ENCODE assay signal across 18 cellular contexts in the genomic region with DNA sequence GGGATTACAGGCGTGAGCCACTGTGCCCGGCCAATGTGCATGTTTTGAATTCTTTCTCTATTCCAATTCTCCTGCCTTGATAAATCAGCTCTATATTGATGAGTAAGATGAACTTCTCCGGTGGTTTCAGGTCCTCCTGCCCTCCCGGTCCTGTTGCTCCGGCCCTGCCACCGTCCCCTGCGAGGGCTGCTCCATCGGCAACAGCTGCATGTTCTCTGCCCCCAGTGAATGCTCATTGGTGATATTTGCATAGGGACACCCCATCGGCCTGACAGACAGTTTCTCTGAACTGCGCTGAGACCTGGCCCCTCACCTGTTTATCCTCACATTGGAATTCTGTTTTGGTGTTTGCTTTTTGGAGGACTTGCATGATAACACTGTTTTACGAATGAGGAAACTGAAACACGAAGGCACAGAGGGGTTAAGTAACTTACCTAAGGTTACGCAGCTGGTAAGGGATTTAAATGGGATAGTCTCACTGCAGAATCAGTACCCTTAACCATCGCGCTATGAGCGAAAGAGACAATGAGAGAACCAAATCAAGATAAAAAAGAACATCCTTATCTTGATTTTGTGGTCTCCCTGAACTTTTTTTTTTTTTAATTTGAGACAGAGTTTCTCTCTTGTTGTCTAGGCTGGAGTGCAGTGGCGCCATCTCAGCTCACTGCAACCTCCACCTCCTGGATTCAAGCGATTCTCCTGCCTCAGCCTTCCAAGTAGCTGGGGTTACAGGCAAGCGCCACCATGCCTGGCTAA. TPM values are rescaled to one million over a fixed set of nuclear protein-coding genes. Genes with fewer than 3 reads are reported as not detected.
A peak's percentile ranks its signal among the peaks of the same experiment; 100 is the strongest.
DNase-seq lines count a peak whose midpoint lies in the region; ATAC-seq and TF ChIP-seq lines count a peak whose summit lies in the region.
"Had no signal": no experiment of that assay in that cellular context is flagged by ENCODE, and none has a peak within 500 bp of the region (broad histone marks: within the 10 kb centered on the region; RNA-seq: fewer than 3 reads in every experiment).

No MANE protein-coding gene starts in this region.

- H3K4me1 ChIP-seq in CD4-positive, alpha-beta memory T cell (ENCODE audit: insufficient read depth, low read length), result peaks cover 23% of the 10 kb centered on the region
- H3K4me1 ChIP-seq in upper lobe of left lung, result peaks cover 4 to 27% (median 9%) of the 10 kb centered on the region in 4 donors
- H3K4me1 ChIP-seq: vagina had no signal

- no peak overlapping the region for H3K4me3 ChIP-seq in CD4-positive, alpha-beta memory T cell (ENCODE audit: low read length in 2 of 2)
- no peak overlapping the region for H3K4me3 ChIP-seq in upper lobe of left lung
- H3K4me3 ChIP-seq: esophagus squamous epithelium, vagina had no signal

- intact Hi-C loops in activated CD8-positive, alpha-beta T cell treated with anti-CD3 and anti-CD28 coated beads for 36 hours (cut with micrococcal nuclease), result loop anchor here (5.0 kb wide), 1 partner anchor 241 kb away; no protein-coding TSS in a partner anchor
- intact Hi-C loops in CD4-positive, alpha-beta memory T cell (cut with micrococcal nuclease), result loop anchor here (1.0 to 2.0 kb wide), 4 partner anchors 225 to 579 kb away; a partner anchor contains a TSS

- peak overlapping the region; percentile 7 for H3K4me3 Mint-ChIP-seq in activated CD8-positive, alpha-beta T cell treated with anti-CD3 and anti-CD28 coated beads for 36 hours
- H3K4me3 Mint-ChIP-seq in activated CD8-positive, alpha-beta T cell treated with anti-CD3 and anti-CD28 coated beads, Interleukin-2, amount 10 ng/mL, durations not matched to agents 7 days and 5 days, result no peak overlapping the region
- peak overlapping the region; percentile 41 to 78 (median 70) for H3K4me3 Mint-ChIP-seq in CD4-positive, alpha-beta memory T cell
- peak overlapping the region; percentile 21 for H3K4me3 Mint-ChIP-seq in T-helper 17 cell
- peak overlapping the region; percentile 7 to 75 (median 53) for H3K4me3 Mint-ChIP-seq in naive thymus-derived CD8-positive, alpha-beta T cell
- H3K4me3 Mint-ChIP-seq: CD8-positive, alpha-beta T cell; central memory CD8-positive, alpha-beta T cell had no signal

- CTCF ChIA-PET in activated CD8-positive, alpha-beta T cell treated with anti-CD3 and anti-CD28 coated beads for 36 hours (lab: Charles Lee), result interaction anchor here (0.7 to 5.4 kb wide), 26 partner anchors 12 to 579 kb away, joined by 3 to 57 read pairs (median 5); a partner anchor contains a TSS
- CTCF ChIA-PET in activated CD8-positive, alpha-beta T cell treated with anti-CD3 and anti-CD28 coated beads, Interleukin-2, amount 10 ng/mL, durations not matched to agents 7 days and 5 days (lab: Charles Lee), result interaction anchor here (0.6 to 2.0 kb wide), 20 partner anchors 11 to 793 kb away, joined by 3 to 19 read pairs (median 4); a partner anchor contains a TSS
- CTCF ChIA-PET in CD4-positive, alpha-beta memory T cell (lab: Charles Lee; ENCODE audit: partially characterized antibody), result interaction anchor here (0.6 to 2.7 kb wide), 16 partner anchors 10 to 1139 kb away, joined by 3 to 21 read pairs (median 4); a partner anchor contains a TSS

- H3K27me3 Mint-ChIP-seq in activated CD8-positive, alpha-beta T cell treated with anti-CD3 and anti-CD28 coated beads for 36 hours, result no peaks in the 10 kb centered on the region
- H3K27me3 Mint-ChIP-seq in activated CD8-positive, alpha-beta T cell treated with anti-CD3 and anti-CD28 coated beads, Interleukin-2, amount 10 ng/mL, durations not matched to agents 7 days and 5 days (ENCODE audit: low read depth), result peaks cover 3% of the 10 kb centered on the region
- peaks cover 0 to 3% of the 10 kb centered on the region in 2 donors for H3K27me3 Mint-ChIP-seq in CD4-positive, alpha-beta memory T cell
- H3K27me3 Mint-ChIP-seq in T-helper 17 cell, result no peaks in the 10 kb centered on the region
- H3K27me3 Mint-ChIP-seq in naive thymus-derived CD8-positive, alpha-beta T cell, result no peaks in the 10 kb centered on the region
- H3K27me3 Mint-ChIP-seq: central memory CD8-positive, alpha-beta T cell had no signal

- H3K4me1 Mint-ChIP-seq in activated CD8-positive, alpha-beta T cell treated with anti-CD3 and anti-CD28 coated beads for 36 hours (ENCODE audit: low read depth), result peaks cover 16% of the 10 kb centered on the region
- H3K4me1 Mint-ChIP-seq in activated CD8-positive, alpha-beta T cell treated with anti-CD3 and anti-CD28 coated beads, Interleukin-2, amount 10 ng/mL, durations not matched to agents 7 days and 5 days (ENCODE audit: low read depth), result peaks cover 28% of the 10 kb centered on the region
- peaks cover 13 to 40% (median 27%) of the 10 kb centered on the region in 4 donors for H3K4me1 Mint-ChIP-seq in CD4-positive, alpha-beta memory T cell
- H3K4me1 Mint-ChIP-seq in T-helper 17 cell, result peaks cover 8% of the 10 kb centered on the region
- H3K4me1 Mint-ChIP-seq in naive thymus-derived CD8-positive, alpha-beta T cell, result peaks cover 11 to 35% (median 32%) of the 10 kb centered on the region in 4 donors

- no peak for TF ChIP-seq EP300 in upper lobe of left lung (IDR thresholded peaks at IDR 0.05)

- POLR2A ChIA-PET in activated CD8-positive, alpha-beta T cell treated with anti-CD3 and anti-CD28 coated beads for 36 hours (lab: Charles Lee), result interaction anchor here (1.1 kb wide), 1 partner anchor 239 kb away, joined by 3 read pairs; no protein-coding TSS in a partner anchor
- POLR2A ChIA-PET in activated CD8-positive, alpha-beta T cell treated with anti-CD3 and anti-CD28 coated beads, Interleukin-2, amount 10 ng/mL, durations not matched to agents 7 days and 5 days (lab: Charles Lee), result no interaction called here
- POLR2A ChIA-PET in CD4-positive, alpha-beta memory T cell (lab: Charles Lee; ENCODE audit: partially characterized antibody), result interaction anchor here (1.0 to 1.8 kb wide), 3 partner anchors 240 to 247 kb away, joined by 5 to 9 read pairs (median 5); a partner anchor contains a TSS
- POLR2A ChIA-PET in naive thymus-derived CD8-positive, alpha-beta T cell (lab: Charles Lee), result interaction anchor here (0.6 to 1.1 kb wide), 2 partner anchors 239 to 309 kb away, joined by 3 to 4 read pairs; no protein-coding TSS in a partner anchor

- H3K36me3 Mint-ChIP-seq in activated CD8-positive, alpha-beta T cell treated with anti-CD3 and anti-CD28 coated beads for 36 hours (ENCODE audit: low read depth), result peaks cover 1% of the 10 kb centered on the region
- H3K36me3 Mint-ChIP-seq in activated CD8-positive, alpha-beta T cell treated with anti-CD3 and anti-CD28 coated beads, Interleukin-2, amount 10 ng/mL, durations not matched to agents 7 days and 5 days (ENCODE audit: low read depth), result peaks cover 5% of the 10 kb centered on the region
- H3K36me3 Mint-ChIP-seq in CD4-positive, alpha-beta memory T cell, result peaks cover 5 to 10% of the 10 kb centered on the region in 2 donors
- no peaks in the 10 kb centered on the region for H3K36me3 Mint-ChIP-seq in T-helper 17 cell (ENCODE audit: low read depth)
- H3K36me3 Mint-ChIP-seq in naive thymus-derived CD8-positive, alpha-beta T cell, result peaks cover 0 to 6% (median 2%) of the 10 kb centered on the region in 3 donors

- no peak for DNase-seq in activated CD8-positive, alpha-beta T cell treated with anti-CD3 and anti-CD28 coated beads for 36 hours
- DNase-seq in activated CD8-positive, alpha-beta T cell treated with anti-CD3 and anti-CD28 coated beads, Interleukin-2, amount 10 ng/mL, durations not matched to agents 7 days and 5 days, result no peak
- DNase-seq in CD4-positive, alpha-beta memory T cell, result peak; percentile 43 to 58 (median 48)
- no peak for DNase-seq in T-helper 17 cell
- DNase-seq in naive thymus-derived CD8-positive, alpha-beta T cell, result peak in 3 of 10 donors; percentile 3 to 42 (median 35)
- DNase-seq in DMS79 treated with DMSO at 0.1 percent for 48 hours (lab: John Stamatoyannopoulos, UW), result no peak
- no peak for DNase-seq in upper lobe of left lung
- DNase-seq: activated effector memory CD4-positive, alpha-beta T cell treated with Interleukin-2 at 50 U/mL for 16 hours; esophagus squamous epithelium; left cardiac atrium; NCI-H510A had no signal

- no peak overlapping the region for H3K27ac ChIP-seq in CD4-positive, alpha-beta memory T cell (ENCODE audit: low read depth, low read length)
- H3K27ac ChIP-seq in upper lobe of left lung, result no peak overlapping the region
- H3K27ac ChIP-seq: esophagus squamous epithelium, neutrophil, RWPE1, vagina had no signal

- H3K9me3 ChIP-seq in CD4-positive, alpha-beta memory T cell (ENCODE audit: control insufficient read depth in 1 of 2, low read length in 2 of 2), result no peaks in the 10 kb centered on the region
- no peaks in the 10 kb centered on the region for H3K9me3 ChIP-seq in T-helper 17 cell (ENCODE audit: control insufficient read depth, low read length, poor library complexity, severe bottlenecking)
- no peaks in the 10 kb centered on the region for H3K9me3 ChIP-seq in upper lobe of left lung
- H3K9me3 ChIP-seq: esophagus squamous epithelium, neutrophil, vagina had no signal

- WGBS in upper lobe of left lung, 2 donors, result 62 to 66% methylated on average over 19 of the region's 19 CpGs

- no peak for TF ChIP-seq CTCF in activated CD8-positive, alpha-beta T cell treated with anti-CD3 and anti-CD28 coated beads for 36 hours (IDR thresholded peaks at IDR 0.05)
- TF ChIP-seq CTCF in upper lobe of left lung (IDR thresholded peaks at IDR 0.05), result no peak

- no peaks in the 10 kb centered on the region for H3K27me3 ChIP-seq in CD4-positive, alpha-beta memory T cell (ENCODE audit: insufficient read depth, low read length)
- no peaks in the 10 kb centered on the region for H3K27me3 ChIP-seq in upper lobe of left lung
- H3K27me3 ChIP-seq: neutrophil, vagina had no signal

- TF ChIP-seq POLR2A in upper lobe of left lung (IDR thresholded peaks at IDR 0.05), result no peak

- no peaks in the 10 kb centered on the region for H3K36me3 ChIP-seq in CD4-positive, alpha-beta memory T cell (ENCODE audit: insufficient read depth, low read length)
- no peaks in the 10 kb centered on the region for H3K36me3 ChIP-seq in upper lobe of left lung
- H3K36me3 ChIP-seq: esophagus squamous epithelium, neutrophil, vagina had no signal

- H3K9me3 Mint-ChIP-seq in activated CD8-positive, alpha-beta T cell treated with anti-CD3 and anti-CD28 coated beads for 36 hours, result peaks cover 13% of the 10 kb centered on the region
- H3K9me3 Mint-ChIP-seq in activated CD8-positive, alpha-beta T cell treated with anti-CD3 and anti-CD28 coated beads, Interleukin-2, amount 10 ng/mL, durations not matched to agents 7 days and 5 days (ENCODE audit: insufficient read depth), result peaks cover 13% of the 10 kb centered on the region
- peaks cover 0 to 17% (median 7%) of the 10 kb centered on the region in 8 donors for H3K9me3 Mint-ChIP-seq in CD4-positive, alpha-beta memory T cell
- peaks cover 0 to 20% (median 9%) of the 10 kb centered on the region in 9 donors for H3K9me3 Mint-ChIP-seq in naive thymus-derived CD8-positive, alpha-beta T cell

- H3K27ac Mint-ChIP-seq in activated CD8-positive, alpha-beta T cell treated with anti-CD3 and anti-CD28 coated beads for 36 hours, result no peak overlapping the region
- no peak overlapping the region for H3K27ac Mint-ChIP-seq in activated CD8-positive, alpha-beta T cell treated with anti-CD3 and anti-CD28 coated beads, Interleukin-2, amount 10 ng/mL, durations not matched to agents 7 days and 5 days
- peak overlapping the region in 6 of 7 donors; percentile 53 to 83 (median 69) for H3K27ac Mint-ChIP-seq in CD4-positive, alpha-beta memory T cell
- H3K27ac Mint-ChIP-seq in T-helper 17 cell, result peak overlapping the region; percentile 0
- H3K27ac Mint-ChIP-seq in naive thymus-derived CD8-positive, alpha-beta T cell, result peak overlapping the region in 7 of 10 donors; percentile 7 to 76 (median 37)
- H3K27ac Mint-ChIP-seq: CD8-positive, alpha-beta T cell had no signal

- ATAC-seq in activated CD8-positive, alpha-beta T cell treated with anti-CD3 and anti-CD28 coated beads for 36 hours, result no peak
- no peak for ATAC-seq in activated CD8-positive, alpha-beta T cell treated with anti-CD3 and anti-CD28 coated beads, Interleukin-2, amount 10 ng/mL, durations not matched to agents 7 days and 5 days
- peak; percentile 9 for ATAC-seq in T-helper 17 cell
- no peak for ATAC-seq in naive thymus-derived CD8-positive, alpha-beta T cell
- no peak for ATAC-seq in esophagus mucosa
- ATAC-seq in upper lobe of left lung (ENCODE audit: low FRiP score in 2 of 2), result no peak
- ATAC-seq: CD8-positive, alpha-beta T cell; left cardiac atrium had no signal

RNA-seq across cellular contexts. Expression of a gene that starts 32.2 kb away (rescaled TPM):
- total RNA-seq in activated CD8-positive, alpha-beta T cell treated with anti-CD3 and anti-CD28 coated beads for 36 hours, result 1 to 10 TPM; 6.2 to 7.7 TPM
- total RNA-seq in activated CD8-positive, alpha-beta T cell treated with anti-CD3 and anti-CD28 coated beads, Interleukin-2, amount 10 ng/mL, durations not matched to agents 7 days and 5 days, result 10 to 100 TPM; 16.5 to 16.7 TPM
- total RNA-seq in CD4-positive, alpha-beta memory T cell, result 10 to 100 TPM; 32.3 to 33.2 TPM
- polyA plus RNA-seq in CD4-positive, alpha-beta memory T cell, result 1 to 10 TPM in 1 of 2 donors, under 1 TPM in 1; 0.94 to 9.8 TPM
- 10 to 100 TPM in 1 of 2 donors, 1 to 10 TPM in 1; 9.4 to 11.2 TPM for total RNA-seq in T-helper 17 cell
- total RNA-seq in naive thymus-derived CD8-positive, alpha-beta T cell, result 10 to 100 TPM; 29.6 to 31.5 TPM
- 1 to 10 TPM; 4.4 to 7.5 (median 7.4) TPM for polyA plus RNA-seq in naive thymus-derived CD8-positive, alpha-beta T cell
- 4.4 TPM for total RNA-seq in esophagus mucosa
- 10 to 100 TPM in 3 of 6 donors, 1 to 10 TPM in 3; 2.4 to 22.0 (median 9.9) TPM for total RNA-seq in upper lobe of left lung

RNA-seq across cellular contexts. Expression of a gene that starts 43.2 kb away (rescaled TPM):
- total RNA-seq in activated CD8-positive, alpha-beta T cell treated with anti-CD3 and anti-CD28 coated beads for 36 hours, result not detected
- total RNA-seq in activated CD8-positive, alpha-beta T cell treated with anti-CD3 and anti-CD28 coated beads, Interleukin-2, amount 10 ng/mL, durations not matched to agents 7 days and 5 days, result not detected
- total RNA-seq in CD4-positive, alpha-beta memory T cell, result not detected
- polyA plus RNA-seq in CD4-positive, alpha-beta memory T cell, result not detected
- total RNA-seq in T-helper 17 cell (not detected), esophagus mucosa (not detected), upper lobe of left lung (not detected)
- not detected for total RNA-seq in naive thymus-derived CD8-positive, alpha-beta T cell
- polyA plus RNA-seq in naive thymus-derived CD8-positive, alpha-beta T cell, result not detected
- total RNA-seq: CD8-positive, alpha-beta T cell; esophagus squamous epithelium; left cardiac atrium; mesenteric fat pad; vagina had no signal

RNA-seq across cellular contexts. Expression of a gene that starts 52.6 kb away (rescaled TPM):
- total RNA-seq in activated CD8-positive, alpha-beta T cell treated with anti-CD3 and anti-CD28 coated beads for 36 hours, result not detected
- total RNA-seq in activated CD8-positive, alpha-beta T cell treated with anti-CD3 and anti-CD28 coated beads, Interleukin-2, amount 10 ng/mL, durations not matched to agents 7 days and 5 days, result not detected
- not detected for total RNA-seq in CD4-positive, alpha-beta memory T cell
- polyA plus RNA-seq in CD4-positive, alpha-beta memory T cell, result not detected
- total RNA-seq in T-helper 17 cell (not detected), esophagus mucosa (not detected), upper lobe of left lung (not detected)
- total RNA-seq in naive thymus-derived CD8-positive, alpha-beta T cell, result not detected
- not detected for polyA plus RNA-seq in naive thymus-derived CD8-positive, alpha-beta T cell
- total RNA-seq: CD8-positive, alpha-beta T cell; esophagus squamous epithelium; left cardiac atrium; mesenteric fat pad; vagina had no signal

Comparison
In these comparisons a context has a peak if more than half of its experiments do, and no peak if none do; other contexts are left out.
1. DNase-seq: peak in CD4-positive, alpha-beta memory T cell (5 of 5); none in activated CD8-positive, alpha-beta T cell treated with anti-CD3 and anti-CD28 coated beads for 36 hours (single experiment), activated CD8-positive, alpha-beta T cell treated with anti-CD3 and anti-CD28 coated beads, Interleukin-2, amount 10 ng/mL, durations not matched to agents 7 days and 5 days (single experiment), T-helper 17 cell (0 of 3), DMS79 treated with DMSO at 0.1 percent for 48 hours (single experiment) and upper lobe of left lung (0 of 2).
2. H3K27ac Mint-ChIP-seq: peak in CD4-positive, alpha-beta memory T cell (6 of 7), T-helper 17 cell (single experiment) and naive thymus-derived CD8-positive, alpha-beta T cell (7 of 10); none in activated CD8-positive, alpha-beta T cell treated with anti-CD3 and anti-CD28 coated beads for 36 hours (single experiment) and activated CD8-positive, alpha-beta T cell treated with anti-CD3 and anti-CD28 coated beads, Interleukin-2, amount 10 ng/mL, durations not matched to agents 7 days and 5 days (single experiment).